In the genomic region with DNA sequence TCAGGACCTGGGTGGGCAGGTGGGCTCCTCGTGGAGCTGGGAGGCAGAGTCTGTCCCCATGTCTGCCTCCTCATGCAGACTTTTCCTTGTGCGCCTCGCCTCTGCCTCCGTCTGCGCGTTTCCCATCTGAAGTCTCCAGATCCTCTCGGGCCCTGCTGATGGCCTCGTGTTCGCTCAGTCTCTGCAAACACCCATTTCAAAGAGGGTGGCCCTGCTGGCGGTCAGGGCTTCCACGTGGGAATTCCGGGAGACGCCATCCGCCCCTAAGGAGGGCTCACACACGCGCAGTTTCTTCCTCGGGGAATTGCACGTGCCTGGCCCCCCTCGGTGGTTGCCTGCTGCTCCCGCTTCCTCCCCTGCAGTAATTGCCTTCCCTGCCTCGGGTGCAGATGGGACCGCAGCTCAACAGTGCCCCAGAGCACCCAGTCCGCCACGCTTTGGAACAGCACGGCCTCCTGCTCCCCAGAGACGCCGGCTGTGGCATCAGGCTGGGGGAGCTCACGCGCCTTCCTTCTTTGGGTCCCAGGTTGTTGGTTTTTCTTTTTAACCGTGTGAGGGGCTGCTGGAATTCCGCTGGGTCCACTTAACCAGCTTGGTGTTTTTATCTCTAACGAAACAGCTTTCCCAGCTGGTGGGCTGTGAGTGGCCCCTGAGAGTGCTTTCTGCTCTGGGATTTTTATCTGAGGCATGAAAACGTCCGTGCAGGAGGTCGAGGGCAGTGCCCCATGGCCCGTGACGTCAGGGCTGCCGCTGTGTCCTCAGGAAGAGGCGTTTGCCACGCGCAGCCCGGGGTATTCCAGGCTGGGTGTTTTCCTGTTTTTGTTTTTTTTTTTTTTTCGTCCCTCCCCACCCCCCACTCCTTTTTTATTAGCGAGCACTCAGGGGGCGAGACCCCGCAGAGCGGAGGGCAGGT, we compare ENCODE assay signal across 21 cellular contexts. TPM values are rescaled to one million over a fixed set of nuclear protein-coding genes. Genes with fewer than 3 reads are reported as not detected.
A peak's percentile ranks its signal among the peaks of the same experiment; 100 is the strongest.
DNase-seq lines count a peak whose midpoint lies in the region; ATAC-seq and TF ChIP-seq lines count a peak whose summit lies in the region.
"Had no signal": no experiment of that assay in that cellular context is flagged by ENCODE, and none has a peak within 500 bp of the region (broad histone marks: within the 10 kb centered on the region; RNA-seq: fewer than 3 reads in every experiment).

No MANE protein-coding gene starts in this region.

- no peaks in the 10 kb centered on the region for H3K79me2 ChIP-seq in osteoblast (ENCODE audit: insufficient read depth, low read length)
- H3K79me2 ChIP-seq: hepatocyte had no signal

- no peak overlapping the region for H2AFZ ChIP-seq in osteoblast (ENCODE audit: low read length)
- H2AFZ ChIP-seq: hepatocyte, PC-9 had no signal

- POLR2A ChIA-PET in HEK293 (lab: Yijun Ruan, JAX) = interaction anchor here (0.6 kb wide), 1 partner anchor 20 kb away, joined by 6 read pairs; no protein-coding TSS in a partner anchor

- H3K4me2 ChIP-seq in osteoblast (ENCODE audit: insufficient read depth, low read length) = no peak overlapping the region
- H3K4me2 ChIP-seq: hepatocyte, PC-9 had no signal

- no peak for ATAC-seq in left ventricle myocardium superior
- ATAC-seq: effector memory CD8-positive, alpha-beta T cell had no signal

- no peaks in the 10 kb centered on the region for H3K27me3 ChIP-seq in NT2/D1 (ENCODE audit: insufficient read depth, insufficient read length)
- H3K27me3 ChIP-seq in osteoblast (ENCODE audit: insufficient read depth, low read length) = no peaks in the 10 kb centered on the region
- H3K27me3 ChIP-seq: adrenal gland, hepatocyte, ovary, SJSA1, vagina had no signal

- intact Hi-C loops in left ventricle myocardium superior (cut with micrococcal nuclease) = no loop called here

- TF ChIP-seq CTCF in HEK293 (tag by site-specific recombination; IDR thresholded peaks at IDR 0.05) = no peak
- no peak for TF ChIP-seq CTCF in osteoblast (IDR thresholded peaks at IDR 0.05; ENCODE audit: extremely low read depth, low read depth, low read length)

- H3K27ac ChIP-seq in HEK293 (ENCODE audit: extremely low read depth, low read depth, low read length) = no peak overlapping the region
- no peak overlapping the region for H3K27ac ChIP-seq in osteoblast (ENCODE audit: low read depth, low read length)
- H3K27ac ChIP-seq: adrenal gland, hepatocyte, HL-60, ovary, PC-9, SJSA1, vagina had no signal

- DNase-seq in NT2/D1 (ENCODE audit: low read depth, low spot score) = no peak
- DNase-seq in left ventricle myocardium superior = peak; percentile 47
- peak; percentile 79 for DNase-seq in osteoblast (ENCODE audit: insufficient read length, low spot score, missing footprints)
- no peak for DNase-seq in ureter (ENCODE audit: low spot score)
- DNase-seq in putamen (ENCODE audit: low spot score) = no peak
- DNase-seq in NCI-H1092 (lab: John Stamatoyannopoulos, UW) = no peak
- DNase-seq: activated CD4-positive, CD25-positive, alpha-beta regulatory T cell treated with anti-CD3 and anti-CD28 coated beads, Interleukin-2, amount 50 U/mL, for 72 hours; activated effector memory CD4-positive, alpha-beta T cell treated with Interleukin-2 at 50 U/mL for 16 hours; effector memory CD8-positive, alpha-beta T cell; NCI-H2107; NCI-H82; PC-9; small intestine; stimulated activated CD4-positive, alpha-beta T cell treated with anti-CD3 and anti-CD28 coated beads, Interleukin-4, amount 100 ng/mL, for 4 hours had no signal

- H3K36me3 ChIP-seq in HEK293 (ENCODE audit: control insufficient read depth in 2 of 2, insufficient read depth in 1 of 2, low read length in 2 of 2) = peaks cover 0 to 27% of the 10 kb centered on the region in 2 experiments; a peak in 1 of 3 replicates
- peaks cover 45% of the 10 kb centered on the region for H3K36me3 ChIP-seq in NT2/D1 (ENCODE audit: insufficient read depth, insufficient read length, low read length)
- no peaks in the 10 kb centered on the region for H3K36me3 ChIP-seq in osteoblast (ENCODE audit: insufficient read depth, low read length)
- H3K36me3 ChIP-seq: ovary had no signal

- no peaks in the 10 kb centered on the region for H3K9me3 ChIP-seq in HEK293 (ENCODE audit: control insufficient read depth, insufficient read depth, low read depth, low read length)
- H3K9me3 ChIP-seq in NT2/D1 (ENCODE audit: insufficient read depth, low read length) = no peaks in the 10 kb centered on the region
- no peaks in the 10 kb centered on the region for H3K9me3 ChIP-seq in osteoblast (ENCODE audit: low read depth, low read length)
- H3K9me3 ChIP-seq: adrenal gland, ovary, SJSA1, vagina had no signal

- peaks cover 3% of the 10 kb centered on the region for H4K20me1 ChIP-seq in osteoblast (ENCODE audit: insufficient read depth, low read length)

- H3K9ac ChIP-seq in NT2/D1 (ENCODE audit: insufficient read length, low read depth) = peak overlapping the region; percentile 42

- CTCF ChIA-PET in HEK293 (lab: Yijun Ruan, JAX) = interaction anchor here (0.6 kb wide), 1 partner anchor 487 kb away, joined by 3 read pairs; no protein-coding TSS in a partner anchor

- H3K4me3 ChIP-seq in HEK293 (ENCODE audit: low read depth, low read length) (no peak overlapping the region), NT2/D1 (ENCODE audit: insufficient read length, low read depth) (no peak overlapping the region), osteoblast (ENCODE audit: insufficient read depth, low read length) (no peak overlapping the region)
- H3K4me3 ChIP-seq: adrenal gland, hepatocyte, ovary, PC-9, SJSA1, vagina had no signal

- H3K4me1 ChIP-seq in HEK293 (ENCODE audit: control insufficient read depth, insufficient read depth, low read length) (no peaks in the 10 kb centered on the region), NT2/D1 (ENCODE audit: insufficient read depth, insufficient read length) (peaks cover 11% of the 10 kb centered on the region), osteoblast (ENCODE audit: insufficient read depth, low read length) (no peaks in the 10 kb centered on the region)
- H3K4me1 ChIP-seq: adrenal gland, SJSA1 had no signal

TF ChIP-seq in HEK293, 187 proteins besides CTCF, POLR2A, EP300 and RAD21:
- TF ChIP-seq ZBTB20 (tag by site-specific recombination; IDR thresholded peaks at IDR 0.05) (no peak), ZIC2 (tag by site-specific recombination; IDR thresholded peaks at IDR 0.05) (peak; percentile 51)

RNA-seq across cellular contexts. Expression of a gene that starts 16.1 kb away (rescaled TPM):
- 18.7 TPM for total RNA-seq in left ventricle myocardium superior
- total RNA-seq in osteoblast = 5.3 and 6.2 TPM in 2 replicates
- 13.8 TPM for total RNA-seq in ureter

Comparison
In these comparisons a context has a peak if more than half of its experiments do, and no peak if none do; other contexts are left out.
1. DNase-seq: peak in left ventricle myocardium superior (single experiment) and osteoblast (single experiment); none in NT2/D1 (single experiment), ureter (single experiment), putamen (single experiment) and NCI-H1092 (single experiment).